In genomic region chr16:20799599-20799998, GRCh38 we compare ENCODE assay signal across 1 cellular context.
TF ChIP-seq lines count a peak whose summit lies in the region.

No MANE protein-coding gene starts in this region.

TF ChIP-seq in K562, 482 proteins besides CTCF, POLR2A, EP300 and RAD21:
- TF ChIP-seq RREB1 (CRISPR knock-in tag; IDR thresholded peaks at IDR 0.05) (no peak), ZNF384 (IDR thresholded peaks at IDR 0.05; ENCODE audit: low read depth, low read length) (peak; percentile 28; the same call in 1 of the 2 replicates), SOX6 (IDR thresholded peaks at IDR 0.05) (peak; percentile 33; the same call in 1 of the 2 replicates), ZNF121 (CRISPR knock-in tag; conservative IDR thresholded peaks at IDR 0.05) (no peak)
